Comparison of ENCODE assay signal across 8 cellular contexts in genomic region chr5:59542841-59543825, GRCh38.
DNase-seq lines count a peak whose midpoint lies in the region; ATAC-seq, FAIRE-seq and TF ChIP-seq lines count a peak whose summit lies in the region.
"Had no signal": no experiment of that assay in that cellular context is flagged by ENCODE, and none has a peak within 500 bp of the region (broad histone marks: within the 10 kb centered on the region; RNA-seq: fewer than 3 reads in every experiment).

No MANE protein-coding gene starts in this region.

- DNase-seq in NCI-H146 treated with DMSO at 0.1 percent for 48 hours (lab: John Stamatoyannopoulos, UW; ENCODE audit: unreplicated experiment) (peak; percentile 68), brain microvascular endothelial cell (peak; percentile 22), left kidney (ENCODE audit: low read depth, low spot score) (peak; percentile 46), thyroid gland (peak; percentile 18 to 46), GM19239 (ENCODE audit: insufficient read length, low spot score) (no peak), A673 (ENCODE audit: low spot score) (no peak)

- intact Hi-C loops in thyroid gland (cut with DNase I): no loop called here
- intact Hi-C loops in A673 (cut with micrococcal nuclease; ENCODE audit: unreplicated experiment): no loop called here

- CTCF ChIA-PET in A673 (lab: Charles Lee): no interaction called here

- H3K27ac ChIP-seq in brain microvascular endothelial cell (no peak overlapping the region), thyroid gland (peak overlapping the region in 1 of 3 donors; percentile 25), A673 (ENCODE audit: low read depth, low read length, poor library complexity, severe bottlenecking) (no peak overlapping the region)

- no TSS peak for BruUV-seq in A673 (replicated peaks; lab: Mats Ljungman, UMichigan)

- FAIRE-seq in GM19239 (lab: Jason Lieb, UNC): no peak

- TF ChIP-seq POLR2A in thyroid gland (IDR thresholded peaks at IDR 0.05): no peak

- H3K4me1 ChIP-seq in thyroid gland (peaks cover 10 to 11% of the 10 kb centered on the region in 2 donors), A673 (ENCODE audit: insufficient read depth, low read length, poor library complexity, severe bottlenecking) (no peaks in the 10 kb centered on the region)

- POLR2A ChIA-PET in A673 (lab: Charles Lee; ENCODE audit: low non-redundant PET): interaction anchor here (0.6 kb wide), 1 partner anchor 178 kb away, joined by 4 read pairs; no protein-coding TSS in a partner anchor

- TF ChIP-seq CTCF in brain microvascular endothelial cell (IDR thresholded peaks at IDR 0.05; ENCODE audit: low read depth, low read length, missing control alignments) (no peak), thyroid gland (IDR thresholded peaks at IDR 0.05) (no peak), A673 (conservative IDR thresholded peaks at IDR 0.05; ENCODE audit: low read depth, low read length) (no peak)

- H3K4me3 ChIP-seq in brain microvascular endothelial cell (ENCODE audit: low read depth, low read length): no peak overlapping the region
- no peak overlapping the region for H3K4me3 ChIP-seq in thyroid gland (replicated peaks in 1 of 3)
- H3K4me3 ChIP-seq in A673 (ENCODE audit: low read depth, low read length, poor library complexity, severe bottlenecking): no peak overlapping the region

- in situ Hi-C loops in brain microvascular endothelial cell (cut with HindIII; ENCODE audit: low pct_ligation_motif_present, low sequenced_read_pairs): no loop called here

- ATAC-seq in GM21825 (IDR thresholded peaks at IDR 0.05; ENCODE audit: unreplicated experiment): no peak
- ATAC-seq: Panc1 had no signal

- 40 to 48% methylated on average over 6 of the region's 6 CpGs for WGBS in thyroid gland, 2 donors

- H3K36me3 ChIP-seq in brain microvascular endothelial cell (replicated peaks) (no peaks in the 10 kb centered on the region), thyroid gland (no peaks in the 10 kb centered on the region), A673 (ENCODE audit: insufficient read depth, low read length, poor library complexity, severe bottlenecking) (no peaks in the 10 kb centered on the region)

- no peaks in the 10 kb centered on the region for H3K27me3 ChIP-seq in brain microvascular endothelial cell (replicated peaks)
- no peaks in the 10 kb centered on the region for H3K27me3 ChIP-seq in thyroid gland
- no peaks in the 10 kb centered on the region for H3K27me3 ChIP-seq in A673 (replicated peaks; ENCODE audit: insufficient read depth, low read depth, low read length, poor library complexity)

- no peaks in the 10 kb centered on the region for H3K9me3 ChIP-seq in thyroid gland
- H3K9me3 ChIP-seq in A673 (ENCODE audit: low read depth, low read length, poor library complexity, severe bottlenecking): no peaks in the 10 kb centered on the region

Comparison
In these comparisons a context has a peak if more than half of its experiments do, and no peak if none do; other contexts are left out.
1. DNase-seq: peak in NCI-H146 treated with DMSO at 0.1 percent for 48 hours (single experiment), brain microvascular endothelial cell (single experiment), left kidney (single experiment) and thyroid gland (2 of 2); none in GM19239 (single experiment) and A673 (single experiment).